Comparison of ENCODE assay signal across 9 cellular contexts in the genomic region with DNA sequence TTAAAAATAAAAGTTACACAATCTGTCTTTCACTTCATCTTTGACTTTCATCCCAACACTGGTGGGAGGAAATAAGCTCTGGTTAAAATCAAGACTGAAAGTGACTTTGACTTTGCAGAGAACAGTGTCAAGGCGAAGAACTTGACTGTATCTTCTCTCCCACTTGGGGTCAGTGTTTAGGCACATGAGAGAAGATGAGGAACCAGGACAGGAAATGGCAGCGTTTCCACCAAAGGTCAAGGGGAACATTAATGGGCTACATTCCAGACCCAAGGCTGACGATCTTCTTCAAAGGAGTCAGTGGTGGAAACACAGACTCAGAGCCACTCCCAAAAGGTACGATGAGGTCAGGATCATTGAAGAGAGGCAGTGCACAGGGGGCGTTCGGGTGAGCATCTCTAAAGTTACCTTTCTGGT.
DNase-seq lines count a peak whose midpoint lies in the region; ATAC-seq and TF ChIP-seq lines count a peak whose summit lies in the region.
"Had no signal": no experiment of that assay in that cellular context is flagged by ENCODE, and none has a peak within 500 bp of the region (broad histone marks: within the 10 kb centered on the region; RNA-seq: fewer than 3 reads in every experiment).

No MANE protein-coding gene starts in this region.

- peaks cover 5% of the 10 kb centered on the region for H3K9me3 ChIP-seq in endodermal cell (ENCODE audit: control insufficient read depth, low read length)

- H3K9ac ChIP-seq in endodermal cell (ENCODE audit: extremely low read depth, low read length, poor library complexity, severe bottlenecking) = no peak overlapping the region

- no peaks in the 10 kb centered on the region for H3K27me3 ChIP-seq in endodermal cell (ENCODE audit: control insufficient read depth, insufficient read depth, low read length, poor library complexity, severe bottlenecking)

- TF ChIP-seq CTCF in GM12873 (IDR thresholded peaks at IDR 0.05; ENCODE audit: insufficient read depth, low read depth, low read length, missing control alignments) = peak; percentile 69
- TF ChIP-seq CTCF in endodermal cell (conservative IDR thresholded peaks at IDR 0.05) = peak; percentile 73
- TF ChIP-seq CTCF in glutamatergic neuron (IDR thresholded peaks at IDR 0.05; ENCODE audit: partially characterized antibody, unreplicated experiment) = no peak

- no peaks in the 10 kb centered on the region for H3K36me3 ChIP-seq in endodermal cell (ENCODE audit: control insufficient read depth, insufficient read depth, low read length)

- H3K27me3 Mint-ChIP-seq in endodermal cell (ENCODE audit: insufficient read depth) (no peaks in the 10 kb centered on the region), glutamatergic neuron (ENCODE audit: unreplicated experiment) (peaks cover 5% of the 10 kb centered on the region)
- H3K27me3 Mint-ChIP-seq in activated T-helper 2 cell treated with anti-CD3 and anti-CD28 coated beads, Interferon-gamma antibody, Interleukin-2, Interleukin-4, amounts not matched to agents 10 μg/mL and 5 μg/mL and 100 μg/mL, durations not matched to agents 14 hours and 24 hours and 36 hours (ENCODE audit: low read depth) = peaks cover 15% of the 10 kb centered on the region

- peaks cover 5% of the 10 kb centered on the region for H3K4me1 ChIP-seq in endodermal cell (ENCODE audit: control insufficient read depth, insufficient read depth, low read length)

- H3K4me3 Mint-ChIP-seq in endodermal cell (no peak overlapping the region), glutamatergic neuron (ENCODE audit: unreplicated experiment) (no peak overlapping the region)
- H3K4me3 Mint-ChIP-seq in activated T-helper 2 cell treated with anti-CD3 and anti-CD28 coated beads, Interferon-gamma antibody, Interleukin-2, Interleukin-4, amounts not matched to agents 10 μg/mL and 5 μg/mL and 100 μg/mL, durations not matched to agents 14 hours and 24 hours and 36 hours (ENCODE audit: low read depth) = no peak overlapping the region
- H3K4me3 Mint-ChIP-seq: T-helper 1 cell treated with Interleukin-12 subunit alpha and Interleukin-12 subunit beta and Interleukin-4 antibody, amounts not matched to agents 30 μg/mL and 1 μg/mL, for 36 hours had no signal

- ATAC-seq in HG02884 (IDR thresholded peaks at IDR 0.05; ENCODE audit: unreplicated experiment) (peak; percentile 57), GM21528 (IDR thresholded peaks at IDR 0.05; ENCODE audit: low FRiP score, unreplicated experiment) (no peak)

- H3K4me3 ChIP-seq in endodermal cell (ENCODE audit: low read length) = no peak overlapping the region

- DNase-seq in NOMO-1 treated with dmso at 0.1 percent for 144 hours (lab: John Stamatoyannopoulos, UW; ENCODE audit: unreplicated experiment) (peak; percentile 31), endodermal cell (peak; percentile 72), mucosa of gallbladder (ENCODE audit: low spot score) (peak; percentile 27), glutamatergic neuron (no peak)
- no peak for DNase-seq in activated T-helper 2 cell treated with anti-CD3 and anti-CD28 coated beads, Interferon-gamma antibody, Interleukin-2, Interleukin-4, amounts not matched to agents 10 μg/mL and 5 μg/mL and 100 μg/mL, durations not matched to agents 14 hours and 24 hours and 36 hours (ENCODE audit: low spot score)

- H3K27ac Mint-ChIP-seq in endodermal cell = no peak overlapping the region
- no peak overlapping the region for H3K27ac Mint-ChIP-seq in glutamatergic neuron (ENCODE audit: unreplicated experiment)
- no peak overlapping the region for H3K27ac Mint-ChIP-seq in activated T-helper 2 cell treated with anti-CD3 and anti-CD28 coated beads, Interferon-gamma antibody, Interleukin-2, Interleukin-4, amounts not matched to agents 10 μg/mL and 5 μg/mL and 100 μg/mL, durations not matched to agents 14 hours and 24 hours and 36 hours
- H3K27ac Mint-ChIP-seq: T-helper 1 cell treated with Interleukin-12 subunit alpha and Interleukin-12 subunit beta and Interleukin-4 antibody, amounts not matched to agents 30 μg/mL and 1 μg/mL, for 36 hours had no signal

- no peaks in the 10 kb centered on the region for H3K36me3 Mint-ChIP-seq in endodermal cell (ENCODE audit: low read depth)
- H3K36me3 Mint-ChIP-seq in glutamatergic neuron (ENCODE audit: unreplicated experiment) = no peaks in the 10 kb centered on the region
- no peaks in the 10 kb centered on the region for H3K36me3 Mint-ChIP-seq in activated T-helper 2 cell treated with anti-CD3 and anti-CD28 coated beads, Interferon-gamma antibody, Interleukin-2, Interleukin-4, amounts not matched to agents 10 μg/mL and 5 μg/mL and 100 μg/mL, durations not matched to agents 14 hours and 24 hours and 36 hours (ENCODE audit: low read depth)

- peaks cover 10% of the 10 kb centered on the region for H3K4me1 Mint-ChIP-seq in endodermal cell
- H3K4me1 Mint-ChIP-seq in glutamatergic neuron (ENCODE audit: low read depth, unreplicated experiment) = peaks cover 14% of the 10 kb centered on the region
- H3K4me1 Mint-ChIP-seq in activated T-helper 2 cell treated with anti-CD3 and anti-CD28 coated beads, Interferon-gamma antibody, Interleukin-2, Interleukin-4, amounts not matched to agents 10 μg/mL and 5 μg/mL and 100 μg/mL, durations not matched to agents 14 hours and 24 hours and 36 hours (ENCODE audit: low read depth) = peaks cover 2% of the 10 kb centered on the region

- 57 to 69% methylated on average over 6 of the region's 6 CpGs for WGBS in endodermal cell (ENCODE audit: insufficient coverage in 1 of 2, insufficient read length in 1 of 2), 2 experiments

- H3K9me3 Mint-ChIP-seq in endodermal cell = no peaks in the 10 kb centered on the region
- H3K9me3 Mint-ChIP-seq in glutamatergic neuron (ENCODE audit: unreplicated experiment) = peaks cover 7% of the 10 kb centered on the region
- H3K9me3 Mint-ChIP-seq in activated T-helper 2 cell treated with anti-CD3 and anti-CD28 coated beads, Interferon-gamma antibody, Interleukin-2, Interleukin-4, amounts not matched to agents 10 μg/mL and 5 μg/mL and 100 μg/mL, durations not matched to agents 14 hours and 24 hours and 36 hours = no peaks in the 10 kb centered on the region
- H3K9me3 Mint-ChIP-seq: T-helper 1 cell treated with Interleukin-12 subunit alpha and Interleukin-12 subunit beta and Interleukin-4 antibody, amounts not matched to agents 30 μg/mL and 1 μg/mL, for 36 hours had no signal

- intact Hi-C loops in activated T-helper 2 cell treated with anti-CD3 and anti-CD28 coated beads, Interferon-gamma antibody, Interleukin-2, Interleukin-4, amounts not matched to agents 10 μg/mL and 5 μg/mL and 100 μg/mL, durations not matched to agents 14 hours and 24 hours and 36 hours (cut with micrococcal nuclease) = no loop called here

- no peak overlapping the region for H3K27ac ChIP-seq in endodermal cell (ENCODE audit: low read depth, low read length)

Comparison
In these comparisons a context has a peak if more than half of its experiments do, and no peak if none do; other contexts are left out.
1. DNase-seq: peak in NOMO-1 treated with dmso at 0.1 percent for 144 hours (single experiment), endodermal cell (single experiment) and mucosa of gallbladder (single experiment); none in glutamatergic neuron (single experiment) and activated T-helper 2 cell treated with anti-CD3 and anti-CD28 coated beads, Interferon-gamma antibody, Interleukin-2, Interleukin-4, amounts not matched to agents 10 μg/mL and 5 μg/mL and 100 μg/mL, durations not matched to agents 14 hours and 24 hours and 36 hours (single experiment).